In the genomic region with DNA sequence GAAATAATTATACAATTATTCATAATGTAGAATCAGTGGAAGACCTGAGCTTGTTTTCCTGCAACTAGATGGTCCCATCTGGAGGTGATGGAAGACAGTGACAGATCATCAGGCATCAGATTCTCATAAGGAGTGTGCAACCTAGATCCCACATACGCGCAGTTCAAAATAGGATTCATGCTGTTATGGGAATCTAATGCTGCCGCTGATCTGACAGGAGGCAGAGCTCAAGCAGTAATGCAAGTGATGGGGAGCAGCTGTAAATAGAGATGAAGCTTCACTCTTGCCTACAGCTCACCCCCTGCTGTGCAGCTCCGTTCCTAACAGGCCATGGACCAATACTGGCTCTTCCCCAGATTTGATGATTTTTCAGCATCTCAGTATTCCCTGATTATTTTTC, we compare ENCODE assay signal across 1 cellular context.
TF ChIP-seq lines count a peak whose summit lies in the region.

No MANE protein-coding gene starts in this region.

TF ChIP-seq in WTC11, 78 proteins besides CTCF, POLR2A, EP300 and RAD21:
- no peak for TF ChIP-seq PRDM15 (CRISPR knock-in tag; IDR thresholded peaks at IDR 0.05)
- TF ChIP-seq GRHL2 (CRISPR knock-in tag; IDR thresholded peaks at IDR 0.05; ENCODE audit: insufficient replicate concordance, severe bottlenecking), result no peak
- TF ChIP-seq USF2 (CRISPR knock-in tag; IDR thresholded peaks at IDR 0.05), result no peak
- no peak for TF ChIP-seq ZNF138 (CRISPR knock-in tag; conservative IDR thresholded peaks at IDR 0.05)
- TF ChIP-seq, protein P1, sequence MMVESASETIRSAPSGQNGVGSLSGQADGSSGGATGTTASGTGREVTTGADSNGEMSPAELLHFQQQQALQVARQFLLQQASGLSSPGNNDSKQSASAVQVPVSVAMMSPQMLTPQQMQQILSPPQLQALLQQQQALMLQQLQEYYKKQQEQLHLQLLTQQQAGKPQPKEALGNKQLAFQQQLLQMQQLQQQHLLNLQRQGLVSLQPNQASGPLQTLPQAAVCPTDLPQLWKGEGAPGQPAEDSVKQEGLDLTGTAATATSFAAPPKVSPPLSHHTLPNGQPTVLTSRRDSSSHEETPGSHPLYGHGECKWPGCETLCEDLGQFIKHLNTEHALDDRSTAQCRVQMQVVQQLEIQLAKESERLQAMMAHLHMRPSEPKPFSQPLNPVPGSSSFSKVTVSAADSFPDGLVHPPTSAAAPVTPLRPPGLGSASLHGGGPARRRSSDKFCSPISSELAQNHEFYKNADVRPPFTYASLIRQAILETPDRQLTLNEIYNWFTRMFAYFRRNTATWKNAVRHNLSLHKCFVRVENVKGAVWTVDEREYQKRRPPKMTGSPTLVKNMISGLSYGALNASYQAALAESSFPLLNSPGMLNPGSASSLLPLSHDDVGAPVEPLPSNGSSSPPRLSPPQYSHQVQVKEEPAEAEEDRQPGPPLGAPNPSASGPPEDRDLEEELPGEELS (CRISPR knock-in tag; IDR thresholded peaks at IDR 0.05), result no peak
- no peak for TF ChIP-seq ESRRA (CRISPR knock-in tag; IDR thresholded peaks at IDR 0.05; ENCODE audit: borderline replicate concordance)
- TF ChIP-seq NFE2L1 (CRISPR knock-in tag; IDR thresholded peaks at IDR 0.05), result no peak
- TF ChIP-seq FOXJ3 (CRISPR knock-in tag; IDR thresholded peaks at IDR 0.05; ENCODE audit: borderline replicate concordance), result no peak
- TF ChIP-seq ELF4 (CRISPR knock-in tag; IDR thresholded peaks at IDR 0.05; ENCODE audit: low read depth), result no peak
- no peak for TF ChIP-seq ZNF423 (CRISPR knock-in tag; IDR thresholded peaks at IDR 0.05)
- TF ChIP-seq SOX15 (CRISPR knock-in tag; IDR thresholded peaks at IDR 0.05), result no peak
- TF ChIP-seq, protein P2, sequence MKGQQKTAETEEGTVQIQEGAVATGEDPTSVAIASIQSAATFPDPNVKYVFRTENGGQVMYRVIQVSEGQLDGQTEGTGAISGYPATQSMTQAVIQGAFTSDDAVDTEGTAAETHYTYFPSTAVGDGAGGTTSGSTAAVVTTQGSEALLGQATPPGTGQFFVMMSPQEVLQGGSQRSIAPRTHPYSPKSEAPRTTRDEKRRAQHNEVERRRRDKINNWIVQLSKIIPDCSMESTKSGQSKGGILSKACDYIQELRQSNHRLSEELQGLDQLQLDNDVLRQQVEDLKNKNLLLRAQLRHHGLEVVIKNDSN (CRISPR knock-in tag; IDR thresholded peaks at IDR 0.05), result no peak
- TF ChIP-seq, protein P3, sequence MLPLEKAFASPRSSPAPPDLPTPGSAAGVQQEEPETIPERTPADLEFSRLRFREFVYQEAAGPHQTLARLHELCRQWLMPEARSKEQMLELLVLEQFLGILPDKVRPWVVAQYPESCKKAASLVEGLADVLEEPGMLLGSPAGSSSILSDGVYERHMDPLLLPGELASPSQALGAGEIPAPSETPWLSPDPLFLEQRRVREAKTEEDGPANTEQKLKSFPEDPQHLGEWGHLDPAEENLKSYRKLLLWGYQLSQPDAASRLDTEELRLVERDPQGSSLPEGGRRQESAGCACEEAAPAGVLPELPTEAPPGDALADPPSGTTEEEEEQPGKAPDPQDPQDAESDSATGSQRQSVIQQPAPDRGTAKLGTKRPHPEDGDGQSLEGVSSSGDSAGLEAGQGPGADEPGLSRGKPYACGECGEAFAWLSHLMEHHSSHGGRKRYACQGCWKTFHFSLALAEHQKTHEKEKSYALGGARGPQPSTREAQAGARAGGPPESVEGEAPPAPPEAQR (CRISPR knock-in tag; IDR thresholded peaks at IDR 0.05), result no peak
- TF ChIP-seq CREM (CRISPR knock-in tag; IDR thresholded peaks at IDR 0.05), result no peak
- TF ChIP-seq ZNF219 (CRISPR knock-in tag; IDR thresholded peaks at IDR 0.05; ENCODE audit: borderline replicate concordance), result no peak
- no peak for TF ChIP-seq ETV6 (CRISPR knock-in tag; IDR thresholded peaks at IDR 0.05)
- TF ChIP-seq TP53 (CRISPR knock-in tag; IDR thresholded peaks at IDR 0.05), result no peak
